ENCODE assay signal across 8 cellular contexts in genomic region chr20:237479-237878, GRCh38. TPM values are rescaled to one million over a fixed set of nuclear protein-coding genes. Genes with fewer than 3 reads are reported as not detected.
DNase-seq lines count a peak whose midpoint lies in the region; ATAC-seq and TF ChIP-seq lines count a peak whose summit lies in the region.

No MANE protein-coding gene starts in this region.

- CTCF ChIA-PET in MCF 10A (lab: Yijun Ruan, JAX): interaction anchor here (0.9 to 12.3 kb wide), 5 partner anchors 18 to 719 kb away, joined by 3 to 281 read pairs (median 5); partner anchors contain the start of gene DEFB132

- no peak overlapping the region for H3K27ac Mint-ChIP-seq in MCF 10A (ENCODE audit: low read depth, unreplicated experiment)

- peak overlapping the region; percentile 41 for H3K9ac ChIP-seq in adipocyte (ENCODE audit: low read length)

- H3K9me3 ChIP-seq in adipocyte (ENCODE audit: control insufficient read depth, low read length): no peaks in the 10 kb centered on the region

- TF ChIP-seq CTCF in MCF 10A (IDR thresholded peaks at IDR 0.05; ENCODE audit: unreplicated experiment): no peak

- intact Hi-C loops in MCF 10A (cut with micrococcal nuclease): no loop called here

- no peak overlapping the region for H3K4me3 Mint-ChIP-seq in MCF 10A (ENCODE audit: unreplicated experiment)

- H3K4me3 ChIP-seq in adipocyte (ENCODE audit: low read length): no peak overlapping the region

- H3K27me3 Mint-ChIP-seq in MCF 10A (ENCODE audit: insufficient read depth, unreplicated experiment): peaks cover 40% of the 10 kb centered on the region

- POLR2A ChIA-PET in MCF 10A (lab: Yijun Ruan, JAX): interaction anchor here (0.7 to 3.4 kb wide), 4 partner anchors 9 to 87 kb away, joined by 3 to 18 read pairs (median 8); partner anchors contain the start of gene ZCCHC3

- H3K36me3 ChIP-seq in adipocyte (ENCODE audit: control insufficient read depth, insufficient read depth, low read length, severe bottlenecking): no peaks in the 10 kb centered on the region

- peaks cover 5% of the 10 kb centered on the region for H3K4me1 Mint-ChIP-seq in MCF 10A (ENCODE audit: insufficient read depth, unreplicated experiment)

- peaks cover 10% of the 10 kb centered on the region for H3K4me1 ChIP-seq in adipocyte (ENCODE audit: control insufficient read depth, insufficient read depth, low read length)

- peak; percentile 71 for ATAC-seq in GM19351 (IDR thresholded peaks at IDR 0.05; ENCODE audit: unreplicated experiment)

- H3K27me3 ChIP-seq in adipocyte (replicated peaks; ENCODE audit: control insufficient read depth, insufficient read depth, low read length): no peaks in the 10 kb centered on the region

- no TSS peak for BruUV-seq in MCF 10A (replicated peaks; lab: Mats Ljungman, UMichigan)

- DNase-seq in NOMO-1 (lab: John Stamatoyannopoulos, UW; ENCODE audit: unreplicated experiment in 2 of 2) (peak; percentile 54 to 60), adipocyte (ENCODE audit: low read depth) (no peak), NCI-H2227 treated with DMSO at 0.1 percent for 48 hours (lab: John Stamatoyannopoulos, UW) (no peak), MCF 10A (ENCODE audit: unreplicated experiment) (no peak), SHP77 (lab: John Stamatoyannopoulos, UW) (no peak), NCI-H187 (lab: John Stamatoyannopoulos, UW) (no peak)
- peak; percentile 7 to 20 for DNase-seq in stimulated activated CD4-positive, alpha-beta T cell treated with anti-CD3 and anti-CD28 coated beads, Interleukin-4, amount 100 ng/mL, for 48 hours (ENCODE audit: low read depth in 2 of 2)

- no peaks in the 10 kb centered on the region for H3K9me3 Mint-ChIP-seq in MCF 10A (ENCODE audit: unreplicated experiment)

- H3K36me3 Mint-ChIP-seq in MCF 10A (ENCODE audit: insufficient read depth, unreplicated experiment): no peaks in the 10 kb centered on the region

RNA-seq across cellular contexts. Expression of gene DEFB129, which starts 10.4 kb away (rescaled TPM):
- total RNA-seq in MCF 10A (2022): not detected in 2 replicates

RNA-seq across cellular contexts. Expression of gene DEFB132, which starts 20.0 kb away (rescaled TPM):
- total RNA-seq in MCF 10A (2022): not detected in 2 replicates

RNA-seq across cellular contexts. Expression of gene DEFB128, which starts 48.0 kb away (rescaled TPM):
- not detected in 2 replicates for total RNA-seq in MCF 10A (2022)

RNA-seq across cellular contexts. Expression of gene C20orf96, which starts 53.1 kb away (rescaled TPM):
- total RNA-seq in MCF 10A (2022): 2.4 and 3.8 TPM in 2 replicates

RNA-seq across cellular contexts. Expression of gene ZCCHC3, which starts 59.9 kb away (rescaled TPM):
- 11.7 and 12.1 TPM in 2 replicates for total RNA-seq in MCF 10A (2022)

Comparison
In these comparisons a context has a peak if more than half of its experiments do, and no peak if none do; other contexts are left out.
1. DNase-seq: peak in NOMO-1 (2 of 2) and stimulated activated CD4-positive, alpha-beta T cell treated with anti-CD3 and anti-CD28 coated beads, Interleukin-4, amount 100 ng/mL, for 48 hours (2 of 2); none in adipocyte (single experiment), NCI-H2227 treated with DMSO at 0.1 percent for 48 hours (single experiment), MCF 10A (single experiment), SHP77 (0 of 2) and NCI-H187 (0 of 2).